Comparison of ENCODE assay signal across 11 cellular contexts in the genomic region with DNA sequence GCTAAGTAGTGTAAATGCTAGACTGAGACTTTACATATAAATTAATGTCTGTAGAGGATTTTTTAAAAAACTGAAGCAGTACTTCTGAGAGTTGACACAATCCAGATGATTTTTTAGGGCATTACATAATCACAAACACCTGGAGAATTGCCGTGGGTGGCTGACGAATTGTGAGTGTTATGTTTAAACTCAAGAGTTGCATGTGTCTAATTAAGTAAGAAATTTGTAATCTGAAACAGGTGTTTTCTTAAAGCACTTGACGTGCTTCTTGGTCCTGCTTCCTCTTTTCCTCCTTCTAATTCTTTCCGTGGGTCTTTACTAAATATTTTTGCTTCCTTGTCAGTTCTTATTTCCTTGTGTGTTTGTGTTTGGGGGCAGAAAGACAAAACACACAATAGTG. TPM values are rescaled to one million over a fixed set of nuclear protein-coding genes. Genes with fewer than 3 reads are reported as not detected.
DNase-seq lines count a peak whose midpoint lies in the region; ATAC-seq lines count a peak whose summit lies in the region.
"Had no signal": no experiment of that assay in that cellular context is flagged by ENCODE, and none has a peak within 500 bp of the region (broad histone marks: within the 10 kb centered on the region; RNA-seq: fewer than 3 reads in every experiment).

No MANE protein-coding gene starts in this region.

- H3K4me1 Mint-ChIP-seq in naive B cell = peaks cover 0 to 6% (median 4%) of the 10 kb centered on the region in 3 donors
- peaks cover 3% of the 10 kb centered on the region for H3K4me1 Mint-ChIP-seq in activated T-helper 2 cell treated with anti-CD3 and anti-CD28 coated beads, Interferon-gamma antibody, Interleukin-2, Interleukin-4, amounts not matched to agents 10 μg/mL and 5 μg/mL and 100 μg/mL, durations not matched to agents 14 hours and 24 hours and 36 hours (ENCODE audit: low read depth)
- H3K4me1 Mint-ChIP-seq: T-helper 17 cell had no signal

- no peaks in the 10 kb centered on the region for H3K36me3 Mint-ChIP-seq in naive B cell
- no peaks in the 10 kb centered on the region for H3K36me3 Mint-ChIP-seq in activated T-helper 2 cell treated with anti-CD3 and anti-CD28 coated beads, Interferon-gamma antibody, Interleukin-2, Interleukin-4, amounts not matched to agents 10 μg/mL and 5 μg/mL and 100 μg/mL, durations not matched to agents 14 hours and 24 hours and 36 hours (ENCODE audit: low read depth)

- H3K27ac Mint-ChIP-seq in naive B cell = peak overlapping the region in 4 of 6 donors; percentile 3 to 78 (median 12)
- H3K27ac Mint-ChIP-seq in activated T-helper 2 cell treated with anti-CD3 and anti-CD28 coated beads, Interferon-gamma antibody, Interleukin-2, Interleukin-4, amounts not matched to agents 10 μg/mL and 5 μg/mL and 100 μg/mL, durations not matched to agents 14 hours and 24 hours and 36 hours = no peak overlapping the region
- H3K27ac Mint-ChIP-seq: T-helper 17 cell had no signal

- no peak overlapping the region for H3K4me3 Mint-ChIP-seq in naive B cell
- no peak overlapping the region for H3K4me3 Mint-ChIP-seq in activated T-helper 2 cell treated with anti-CD3 and anti-CD28 coated beads, Interferon-gamma antibody, Interleukin-2, Interleukin-4, amounts not matched to agents 10 μg/mL and 5 μg/mL and 100 μg/mL, durations not matched to agents 14 hours and 24 hours and 36 hours (ENCODE audit: low read depth)
- H3K4me3 Mint-ChIP-seq: T-helper 17 cell had no signal

- DNase-seq in NOMO-1 treated with dmso at 0.1 percent for 144 hours (lab: John Stamatoyannopoulos, UW; ENCODE audit: unreplicated experiment) = peak; percentile 10
- DNase-seq in naive B cell = peak; percentile 18
- DNase-seq in NCI-H2081 treated with DMSO at 0.1 percent for 48 hours (lab: John Stamatoyannopoulos, UW) = no peak
- no peak for DNase-seq in stimulated activated CD4-positive, alpha-beta T cell treated with anti-CD3 and anti-CD28 coated beads, Interleukin-15, amount 100 ng/mL, for 24 hours
- DNase-seq in activated T-helper 2 cell treated with anti-CD3 and anti-CD28 coated beads, Interferon-gamma antibody, Interleukin-2, Interleukin-4, amounts not matched to agents 10 μg/mL and 5 μg/mL and 100 μg/mL, durations not matched to agents 14 hours and 24 hours and 36 hours (ENCODE audit: low spot score) = no peak
- DNase-seq: effector CD4-positive, alpha-beta T cell; NCI-H2081; T-helper 17 cell had no signal

- H3K27me3 Mint-ChIP-seq in naive B cell = peaks cover 0 to 16% (median 6%) of the 10 kb centered on the region in 3 donors
- H3K27me3 Mint-ChIP-seq in activated T-helper 2 cell treated with anti-CD3 and anti-CD28 coated beads, Interferon-gamma antibody, Interleukin-2, Interleukin-4, amounts not matched to agents 10 μg/mL and 5 μg/mL and 100 μg/mL, durations not matched to agents 14 hours and 24 hours and 36 hours (ENCODE audit: low read depth) = no peaks in the 10 kb centered on the region

- ATAC-seq in GM18868 (IDR thresholded peaks at IDR 0.05; ENCODE audit: unreplicated experiment) (peak; percentile 84), HG02571 (IDR thresholded peaks at IDR 0.05; ENCODE audit: unreplicated experiment) (peak; percentile 68), naive B cell (ENCODE audit: low read depth in 2 of 2) (peak; percentile 65 to 71)
- ATAC-seq in activated CD4-positive, CD25-positive, alpha-beta regulatory T cell treated with anti-CD3 and anti-CD28 coated beads, Interleukin-2, amount 50 U/mL, for 24 hours = no peak
- ATAC-seq: T-helper 17 cell had no signal

- H3K9me3 Mint-ChIP-seq in naive B cell = no peaks in the 10 kb centered on the region
- H3K9me3 Mint-ChIP-seq in activated T-helper 2 cell treated with anti-CD3 and anti-CD28 coated beads, Interferon-gamma antibody, Interleukin-2, Interleukin-4, amounts not matched to agents 10 μg/mL and 5 μg/mL and 100 μg/mL, durations not matched to agents 14 hours and 24 hours and 36 hours = no peaks in the 10 kb centered on the region

- intact Hi-C loops in activated T-helper 2 cell treated with anti-CD3 and anti-CD28 coated beads, Interferon-gamma antibody, Interleukin-2, Interleukin-4, amounts not matched to agents 10 μg/mL and 5 μg/mL and 100 μg/mL, durations not matched to agents 14 hours and 24 hours and 36 hours (cut with micrococcal nuclease) = loop anchor here (5.0 kb wide), 1 partner anchor 163 kb away; no protein-coding TSS in a partner anchor

RNA-seq across cellular contexts. Expression of gene PIR, which starts 27.8 kb away (rescaled TPM):
- polyA plus RNA-seq in naive B cell (ENCODE audit: low read depth in 6 of 6) = not detected
- 5.1 and 5.9 TPM in 2 replicates for total RNA-seq in activated T-helper 2 cell treated with anti-CD3 and anti-CD28 coated beads, Interferon-gamma antibody, Interleukin-2, Interleukin-4, amounts not matched to agents 10 μg/mL and 5 μg/mL and 100 μg/mL, durations not matched to agents 14 hours and 24 hours and 36 hours
- total RNA-seq: T-helper 17 cell had no signal

RNA-seq across cellular contexts. Expression of gene BMX, which starts 35.3 kb away (rescaled TPM):
- not detected for polyA plus RNA-seq in naive B cell (ENCODE audit: low read depth in 6 of 6)
- total RNA-seq in activated T-helper 2 cell treated with anti-CD3 and anti-CD28 coated beads, Interferon-gamma antibody, Interleukin-2, Interleukin-4, amounts not matched to agents 10 μg/mL and 5 μg/mL and 100 μg/mL, durations not matched to agents 14 hours and 24 hours and 36 hours = not detected in 2 replicates
- total RNA-seq: T-helper 17 cell had no signal

Comparison
In these comparisons a context has a peak if more than half of its experiments do, and no peak if none do; other contexts are left out.
1. ATAC-seq: peak in GM18868 (single experiment), HG02571 (single experiment) and naive B cell (2 of 2); none in activated CD4-positive, CD25-positive, alpha-beta regulatory T cell treated with anti-CD3 and anti-CD28 coated beads, Interleukin-2, amount 50 U/mL, for 24 hours (0 of 2).
2. DNase-seq: peak in NOMO-1 treated with dmso at 0.1 percent for 144 hours (single experiment) and naive B cell (single experiment); none in NCI-H2081 treated with DMSO at 0.1 percent for 48 hours (single experiment), stimulated activated CD4-positive, alpha-beta T cell treated with anti-CD3 and anti-CD28 coated beads, Interleukin-15, amount 100 ng/mL, for 24 hours (single experiment) and activated T-helper 2 cell treated with anti-CD3 and anti-CD28 coated beads, Interferon-gamma antibody, Interleukin-2, Interleukin-4, amounts not matched to agents 10 μg/mL and 5 μg/mL and 100 μg/mL, durations not matched to agents 14 hours and 24 hours and 36 hours (single experiment).